In genomic region chr16:54847207-54847606, GRCh38 we compare ENCODE assay signal across 14 cellular contexts.
A peak's percentile ranks its signal among the peaks of the same experiment; 100 is the strongest.
DNase-seq lines count a peak whose midpoint lies in the region; ATAC-seq and TF ChIP-seq lines count a peak whose summit lies in the region.
"Had no signal": no experiment of that assay in that cellular context is flagged by ENCODE, and none has a peak within 500 bp of the region (broad histone marks: within the 10 kb centered on the region; RNA-seq: fewer than 3 reads in every experiment).

No MANE protein-coding gene starts in this region.

- H3K4me1 Mint-ChIP-seq in Caco-2 (ENCODE audit: low read depth, unreplicated experiment) (peaks cover 14% of the 10 kb centered on the region), WTC11 (no peaks in the 10 kb centered on the region)
- H3K4me1 Mint-ChIP-seq: activated naive CD4-positive, alpha-beta T cell treated with anti-CD3 and anti-CD28 coated beads, Interleukin-2, amount 10 ng/mL, durations not matched to agents 7 days and 5 days had no signal

- H3K27ac ChIP-seq in left lung = no peak overlapping the region
- H3K27ac ChIP-seq: spleen had no signal

- no peaks in the 10 kb centered on the region for H3K27me3 ChIP-seq in Caco-2 (replicated peaks; ENCODE audit: control insufficient read depth, insufficient read depth, low read length)
- H3K27me3 ChIP-seq in left lung = no peaks in the 10 kb centered on the region
- H3K27me3 ChIP-seq: spleen had no signal

- POLR2A ChIA-PET in Caco-2 (lab: Charles Lee) = interaction anchor here (0.5 to 0.7 kb wide), 2 partner anchors 63 to 267 kb away, joined by 8 to 10 read pairs; no protein-coding TSS in a partner anchor
- POLR2A ChIA-PET in WTC11 (lab: Charles Lee) = no interaction called here

- H3K27me3 Mint-ChIP-seq in Caco-2 (ENCODE audit: insufficient read depth, unreplicated experiment) (no peaks in the 10 kb centered on the region), WTC11 (ENCODE audit: low read depth) (peaks cover 4% of the 10 kb centered on the region; the same call in 1 of the 2 replicates)
- H3K27me3 Mint-ChIP-seq: activated naive CD4-positive, alpha-beta T cell treated with anti-CD3 and anti-CD28 coated beads, Interleukin-2, amount 10 ng/mL, durations not matched to agents 7 days and 5 days had no signal

- intact Hi-C loops in Caco-2 (cut with micrococcal nuclease; ENCODE audit: unreplicated experiment) = no loop called here
- intact Hi-C loops in left lung (cut with DNase I) = no loop called here

- ATAC-seq in left lung = peak; percentile 53
- ATAC-seq in HG03469 (IDR thresholded peaks at IDR 0.05; ENCODE audit: unreplicated experiment) = no peak
- no peak for ATAC-seq in WTC11
- ATAC-seq in HG03095 (IDR thresholded peaks at IDR 0.05; ENCODE audit: unreplicated experiment) = no peak

- H3K4me3 ChIP-seq in Caco-2 (ENCODE audit: low read depth, low read length) (no peak overlapping the region), left lung (no peak overlapping the region)
- H3K4me3 ChIP-seq: spleen had no signal

- peaks cover 14% of the 10 kb centered on the region for H3K9me3 Mint-ChIP-seq in Caco-2 (ENCODE audit: unreplicated experiment)
- H3K9me3 Mint-ChIP-seq in WTC11 = peaks cover 23% of the 10 kb centered on the region
- H3K9me3 Mint-ChIP-seq: activated naive CD4-positive, alpha-beta T cell treated with anti-CD3 and anti-CD28 coated beads, Interleukin-2, amount 10 ng/mL, durations not matched to agents 7 days and 5 days had no signal

- H3K4me1 ChIP-seq in Caco-2 (peaks cover 21% of the 10 kb centered on the region), left lung (peaks cover 0 to 6% of the 10 kb centered on the region in 2 donors)
- H3K4me1 ChIP-seq: spleen had no signal

- H3K9me3 ChIP-seq in Caco-2 (no peaks in the 10 kb centered on the region), left lung (peaks cover 0 to 12% of the 10 kb centered on the region in 2 donors)

- CTCF ChIA-PET in Caco-2 (lab: Charles Lee) (interaction anchor here (0.6 to 1.0 kb wide), 2 partner anchors 310 to 505 kb away, joined by 5 read pairs; no protein-coding TSS in a partner anchor), WTC11 (lab: Charles Lee) (interaction anchor here (0.6 kb wide), 1 partner anchor 145 kb away, joined by 4 read pairs; no protein-coding TSS in a partner anchor)

- peak overlapping the region; percentile 18 for H3K27ac Mint-ChIP-seq in Caco-2 (ENCODE audit: unreplicated experiment)
- no peak overlapping the region for H3K27ac Mint-ChIP-seq in WTC11
- H3K27ac Mint-ChIP-seq: activated naive CD4-positive, alpha-beta T cell treated with anti-CD3 and anti-CD28 coated beads, Interleukin-2, amount 10 ng/mL, durations not matched to agents 7 days and 5 days had no signal

- H3K36me3 Mint-ChIP-seq in Caco-2 (ENCODE audit: insufficient read depth, unreplicated experiment) = no peaks in the 10 kb centered on the region
- peaks cover 20% of the 10 kb centered on the region for H3K36me3 Mint-ChIP-seq in WTC11
- H3K36me3 Mint-ChIP-seq: activated naive CD4-positive, alpha-beta T cell treated with anti-CD3 and anti-CD28 coated beads, Interleukin-2, amount 10 ng/mL, durations not matched to agents 7 days and 5 days had no signal

- peak; percentile 20 to 38 for DNase-seq in Caco-2
- peak; percentile 63 for DNase-seq in HPDE6-E6E7 (ENCODE audit: extremely low spot score)
- DNase-seq in SHP77 (lab: John Stamatoyannopoulos, UW) = peak; percentile 58 to 68
- DNase-seq in left lung = no peak
- no peak for DNase-seq in activated CD4-positive, alpha-beta T cell treated with anti-CD3 and anti-CD28 coated beads for 48 hours
- DNase-seq in WTC11 (ENCODE audit: low spot score) = no peak
- DNase-seq: activated CD4-positive, CD25-positive, alpha-beta regulatory T cell; activated naive CD4-positive, alpha-beta T cell treated with anti-CD3 and anti-CD28 coated beads, Interleukin-2, amount 10 ng/mL, durations not matched to agents 7 days and 5 days; foreskin melanocyte; Karpas-422; NCI-H2081 treated with DMSO at 0.1 percent for 48 hours; spleen had no signal

- H3K4me3 Mint-ChIP-seq in Caco-2 (ENCODE audit: unreplicated experiment) (no peak overlapping the region), WTC11 (no peak overlapping the region)
- H3K4me3 Mint-ChIP-seq: activated naive CD4-positive, alpha-beta T cell treated with anti-CD3 and anti-CD28 coated beads, Interleukin-2, amount 10 ng/mL, durations not matched to agents 7 days and 5 days had no signal

- no peaks in the 10 kb centered on the region for H3K36me3 ChIP-seq in Caco-2 (ENCODE audit: control insufficient read depth, insufficient read depth, low read length)
- H3K36me3 ChIP-seq in left lung = no peaks in the 10 kb centered on the region
- H3K36me3 ChIP-seq: spleen had no signal

- TF ChIP-seq CTCF in Caco-2 (IDR thresholded peaks at IDR 0.05; ENCODE audit: insufficient read depth in 1 of 2, low read depth in 1 of 2, low read length in 1 of 2, severe bottlenecking in 1 of 2, unreplicated experiment in 1 of 2) (no peak), left lung (IDR thresholded peaks at IDR 0.05) (no peak), WTC11 (IDR thresholded peaks at IDR 0.05) (no peak)

- no TSS peak for BruUV-seq in Caco-2 (replicated peaks; lab: Mats Ljungman, UMichigan)

TF ChIP-seq in WTC11, 78 proteins besides CTCF, POLR2A, EP300 and RAD21 (continues in another document):
- TF ChIP-seq ZNF425 (CRISPR knock-in tag; conservative IDR thresholded peaks at IDR 0.05) (no peak), ZNF512 (CRISPR knock-in tag; IDR thresholded peaks at IDR 0.05; ENCODE audit: borderline replicate concordance) (no peak), SP1 (CRISPR knock-in tag; conservative IDR thresholded peaks at IDR 0.05) (no peak), IRF2 (CRISPR knock-in tag; IDR thresholded peaks at IDR 0.05; ENCODE audit: borderline replicate concordance, low read depth) (no peak), TEAD4 (CRISPR knock-in tag; IDR thresholded peaks at IDR 0.05) (no peak), ZNF396 (CRISPR knock-in tag; IDR thresholded peaks at IDR 0.05; ENCODE audit: borderline replicate concordance) (no peak), FOXK1 (CRISPR knock-in tag; IDR thresholded peaks at IDR 0.05) (no peak), ZNF121 (CRISPR knock-in tag; IDR thresholded peaks at IDR 0.05) (no peak), ARID4B (CRISPR knock-in tag; IDR thresholded peaks at IDR 0.05; ENCODE audit: borderline replicate concordance) (no peak), ZNF416 (CRISPR knock-in tag; IDR thresholded peaks at IDR 0.05) (no peak)

Comparison
In these comparisons a context has a peak if more than half of its experiments do, and no peak if none do; other contexts are left out.
1. DNase-seq: peak in Caco-2 (2 of 2), HPDE6-E6E7 (single experiment) and SHP77 (2 of 2); none in left lung (0 of 2), activated CD4-positive, alpha-beta T cell treated with anti-CD3 and anti-CD28 coated beads for 48 hours (single experiment) and WTC11 (single experiment).